ENCODE assay signal across 8 cellular contexts in genomic region chr12:114662512-114663177, GRCh38. TPM values are rescaled to one million over a fixed set of nuclear protein-coding genes. Genes with fewer than 3 reads are reported as not detected.
A peak's percentile ranks its signal among the peaks of the same experiment; 100 is the strongest.
DNase-seq lines count a peak whose midpoint lies in the region; ATAC-seq, FAIRE-seq and TF ChIP-seq lines count a peak whose summit lies in the region.

No MANE protein-coding gene starts in this region.

- DNase-seq in GM03348 (ENCODE audit: low spot score) (peak; percentile 80), NAMALWA (ENCODE audit: low spot score) (peak; percentile 71), T-helper 9 cell (peak; percentile 47), GM12878 (ENCODE audit: low read depth, low spot score) (peak; percentile 3), iPS-NIHi11 (ENCODE audit: low spot score) (peak; percentile 72)
- DNase-seq in stimulated activated CD4-positive, alpha-beta T cell treated with anti-CD3 and anti-CD28 coated beads, Interleukin-12 subunit alpha, Interleukin-12 subunit beta, amount 100 ng/mL, for 48 hours (ENCODE audit: low read depth in 2 of 3, low spot score in 1 of 3), result peak; percentile 39 to 62 (median 53)

- no peaks in the 10 kb centered on the region for H3K9me3 ChIP-seq in GM12878 (replicated peaks; ENCODE audit: control insufficient read depth, insufficient read depth, low read length)

- SMC1A ChIA-PET in GM12878 (lab: Charles Lee; ENCODE audit: uncharacterized antibody, unreplicated experiment), result interaction anchor here (0.9 to 1.4 kb wide), 3 partner anchors 682 to 1256 kb away, joined by 3 to 6 read pairs (median 4); no protein-coding TSS in a partner anchor

- H3K4me1 ChIP-seq in GM12878 (ENCODE audit: control insufficient read depth, insufficient read depth, low read length), result no peaks in the 10 kb centered on the region

- POLR2A ChIA-PET in GM12878 (lab: Charles Lee), result no interaction called here

- CTCF ChIA-PET in GM12878 (lab: Yijun Ruan, JAX), result interaction anchor here (0.6 to 2.0 kb wide), 8 partner anchors 10 to 1256 kb away, joined by 3 to 16 read pairs (median 3); no protein-coding TSS in a partner anchor

- ATAC-seq in GM12878 (peak; percentile 60), GM21367 (IDR thresholded peaks at IDR 0.05; ENCODE audit: unreplicated experiment) (no peak), GM18868 (IDR thresholded peaks at IDR 0.05; ENCODE audit: unreplicated experiment) (no peak)

- H3K27ac ChIP-seq in GM12878 (ENCODE audit: control insufficient read depth, insufficient read depth), result no peak overlapping the region

- no peak overlapping the region for H3K4me2 ChIP-seq in GM12878 (ENCODE audit: control insufficient read depth, insufficient read depth)

- BruUV-seq in GM12878 (replicated peaks; lab: Mats Ljungman, UMichigan), result no TSS peak

- no peak overlapping the region for H2AFZ ChIP-seq in GM12878 (ENCODE audit: control insufficient read depth, low read depth, low read length)

- TF ChIP-seq EP300 in GM12878 (IDR thresholded peaks at IDR 0.05; ENCODE audit: borderline replicate concordance in 1 of 2, control insufficient read depth in 1 of 2, low read depth in 2 of 2, low read length in 2 of 2), result no peak

- no peaks in the 10 kb centered on the region for H3K79me2 ChIP-seq in GM12878 (ENCODE audit: control insufficient read depth, insufficient read depth, low read length)

- FAIRE-seq in GM12878 (lab: Jason Lieb, UNC), result peak; percentile 71

- RAD21 ChIA-PET in GM12878 (lab: Charles Lee; ENCODE audit: unreplicated experiment), result interaction anchor here (0.7 to 1.6 kb wide), 2 partner anchors 819 to 1089 kb away, joined by 4 to 8 read pairs; no protein-coding TSS in a partner anchor

- H3K27me3 ChIP-seq in GM12878 (replicated peaks in 1 of 2; ENCODE audit: control insufficient read depth in 2 of 2, insufficient read depth in 2 of 2, low read length in 1 of 2), result peaks cover 3 to 7% of the 10 kb centered on the region in 2 experiments

- TF ChIP-seq CTCF in GM12878 (IDR thresholded peaks at IDR 0.05 in 2 of 3, conservative IDR thresholded peaks at IDR 0.05 in 1 of 3; ENCODE audit: control insufficient read depth in 2 of 3, extremely low read depth in 1 of 3, insufficient read depth in 1 of 3, low read depth in 3 of 3, low read length in 3 of 3), result peak; percentile 86 to 92 (median 89)

- H4K20me1 ChIP-seq in GM12878 (ENCODE audit: control insufficient read depth, insufficient read depth), result no peaks in the 10 kb centered on the region

- in situ Hi-C loops in GM12878 (cut with MboI), result loop anchor here (5.0 to 10.0 kb wide), 3 partner anchors 972 to 1255 kb away; no protein-coding TSS in a partner anchor

- H3K4me3 ChIP-seq in GM12878, result no peak overlapping the region

- intact Hi-C loops in GM12878 (cut with micrococcal nuclease; ENCODE audit: unreplicated experiment), result loop anchor here (1.0 to 2.0 kb wide), 3 partner anchors 970 to 1255 kb away; no protein-coding TSS in a partner anchor

- 2% methylated on average over 3 of the region's 3 CpGs for WGBS in GM12878 (ENCODE audit: insufficient coverage, insufficient replicate concordance, low lambda C conversion rate, missing lambda C conversion rate)

- H3K9ac ChIP-seq in GM12878 (ENCODE audit: control insufficient read depth, insufficient read depth, low read length), result no peak overlapping the region

- TF ChIP-seq POLR2A in GM12878 (IDR thresholded peaks at IDR 0.05; ENCODE audit: low read depth, low read length), result no peak

- TF ChIP-seq RAD21 in GM12878 (IDR thresholded peaks at IDR 0.05; ENCODE audit: insufficient read depth, low read depth, low read length), result peak; percentile 99

- H3K36me3 ChIP-seq in GM12878 (ENCODE audit: control insufficient read depth in 2 of 2, insufficient read depth in 2 of 2, low read length in 1 of 2), result no peaks in the 10 kb centered on the region

TF ChIP-seq in GM12878, 131 proteins besides CTCF, POLR2A, EP300 and RAD21:
- TF ChIP-seq NBN (IDR thresholded peaks at IDR 0.05) (no peak), STAT1 (conservative IDR thresholded peaks at IDR 0.05) (no peak), YY1 (IDR thresholded peaks at IDR 0.05; ENCODE audit: low read depth, low read length) (0 out of 2 replicates have a peak, but pooled peaks have one; percentile 46), IRF5 (IDR thresholded peaks at IDR 0.05; ENCODE audit: borderline replicate concordance) (no peak), HSF1 (IDR thresholded peaks at IDR 0.05; ENCODE audit: low read depth, low read length) (no peak), SMC3 (IDR thresholded peaks at IDR 0.05; ENCODE audit: borderline replicate concordance, low read length) (peak; percentile 96), DPF2 (IDR thresholded peaks at IDR 0.05) (no peak), KDM1A (IDR thresholded peaks at IDR 0.05; ENCODE audit: borderline replicate concordance) (no peak)
- TF ChIP-seq, protein P1, sequence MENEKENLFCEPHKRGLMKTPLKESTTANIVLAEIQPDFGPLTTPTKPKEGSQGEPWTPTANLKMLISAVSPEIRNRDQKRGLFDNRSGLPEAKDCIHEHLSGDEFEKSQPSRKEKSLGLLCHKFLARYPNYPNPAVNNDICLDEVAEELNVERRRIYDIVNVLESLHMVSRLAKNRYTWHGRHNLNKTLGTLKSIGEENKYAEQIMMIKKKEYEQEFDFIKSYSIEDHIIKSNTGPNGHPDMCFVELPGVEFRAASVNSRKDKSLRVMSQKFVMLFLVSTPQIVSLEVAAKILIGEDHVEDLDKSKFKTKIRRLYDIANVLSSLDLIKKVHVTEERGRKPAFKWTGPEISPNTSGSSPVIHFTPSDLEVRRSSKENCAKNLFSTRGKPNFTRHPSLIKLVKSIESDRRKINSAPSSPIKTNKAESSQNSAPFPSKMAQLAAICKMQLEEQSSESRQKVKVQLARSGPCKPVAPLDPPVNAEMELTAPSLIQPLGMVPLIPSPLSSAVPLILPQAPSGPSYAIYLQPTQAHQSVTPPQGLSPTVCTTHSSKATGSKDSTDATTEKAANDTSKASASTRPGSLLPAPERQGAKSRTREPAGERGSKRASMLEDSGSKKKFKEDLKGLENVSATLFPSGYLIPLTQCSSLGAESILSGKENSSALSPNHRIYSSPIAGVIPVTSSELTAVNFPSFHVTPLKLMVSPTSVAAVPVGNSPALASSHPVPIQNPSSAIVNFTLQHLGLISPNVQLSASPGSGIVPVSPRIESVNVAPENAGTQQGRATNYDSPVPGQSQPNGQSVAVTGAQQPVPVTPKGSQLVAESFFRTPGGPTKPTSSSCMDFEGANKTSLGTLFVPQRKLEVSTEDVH (IDR thresholded peaks at IDR 0.05; ENCODE audit: low read depth, partially characterized antibody), result no peak

RNA-seq across cellular contexts. Expression of gene TBX3, which starts 21.3 kb away (rescaled TPM):
- not detected in 2 replicates for total RNA-seq in GM12878 (2013; cell fraction: nucleolus; rRNA removed)
- total RNA-seq in GM12878 (2014; rRNA removed) (not detected in 2 replicates), GM12878 (2014; rRNA removed; fragmentation: Illumina TruSeq; extraction: Trizol) (not detected in 2 replicates), GM12878 (2021) (0.11 and 0.28 TPM in 2 replicates)
- not detected for polyA plus RNA-seq in GM12878 (2011; ENCODE audit: low read depth)
- polyA plus RNA-seq in GM12878 (2011; rRNA removed) (0.01 and 0.08 TPM in 2 replicates), GM12878 (2014; fragmentation: Illumina TruSeq; extraction: Trizol) (not detected in 2 replicates), GM12878 (2014; fragmentation: Nextera tagmentation; extraction: Ambion mirVana) (not detected), GM12878 (2014; rRNA removed) (not detected in 2 replicates), GM12878 (2016; fragmentation: Nextera tagmentation; extraction: Ambion mirVana) (under 1 TPM in 1 of 2 experiments, not detected in 1; 0.04 TPM)
- 0.07 TPM in 1 of 2 replicates, not detected in the other for polyA plus RNA-seq in GM12878 (2011; cell fraction: cytosol; rRNA removed)
- polyA plus RNA-seq in GM12878 (2011; cell fraction: nucleus; rRNA removed), result 0.06 and 0.18 TPM in 2 replicates
- polyA plus RNA-seq in GM12878 (2012), result not detected in 2 replicates
- not detected in 2 replicates for polyA minus RNA-seq in GM12878 (2011; rRNA and poly(A)+ RNA removed)
- 0.27 and 0.42 TPM in 2 replicates for polyA minus RNA-seq in GM12878 (2011; cell fraction: cytosol; rRNA and poly(A)+ RNA removed)
- 0.12 and 0.86 TPM in 2 replicates for polyA minus RNA-seq in GM12878 (2011; cell fraction: nucleus; rRNA and poly(A)+ RNA removed)

Comparison
In these comparisons a context has a peak if more than half of its experiments do, and no peak if none do; other contexts are left out.
1. DNase-seq: peak in every context shown above with its lines; median percentile 80 in GM03348; 72 in iPS-NIHi11; 71 in NAMALWA; 53 in stimulated activated CD4-positive, alpha-beta T cell treated with anti-CD3 and anti-CD28 coated beads, Interleukin-12 subunit alpha, Interleukin-12 subunit beta, amount 100 ng/mL, for 48 hours; 47 in T-helper 9 cell; 3 in GM12878.